In the genomic region with DNA sequence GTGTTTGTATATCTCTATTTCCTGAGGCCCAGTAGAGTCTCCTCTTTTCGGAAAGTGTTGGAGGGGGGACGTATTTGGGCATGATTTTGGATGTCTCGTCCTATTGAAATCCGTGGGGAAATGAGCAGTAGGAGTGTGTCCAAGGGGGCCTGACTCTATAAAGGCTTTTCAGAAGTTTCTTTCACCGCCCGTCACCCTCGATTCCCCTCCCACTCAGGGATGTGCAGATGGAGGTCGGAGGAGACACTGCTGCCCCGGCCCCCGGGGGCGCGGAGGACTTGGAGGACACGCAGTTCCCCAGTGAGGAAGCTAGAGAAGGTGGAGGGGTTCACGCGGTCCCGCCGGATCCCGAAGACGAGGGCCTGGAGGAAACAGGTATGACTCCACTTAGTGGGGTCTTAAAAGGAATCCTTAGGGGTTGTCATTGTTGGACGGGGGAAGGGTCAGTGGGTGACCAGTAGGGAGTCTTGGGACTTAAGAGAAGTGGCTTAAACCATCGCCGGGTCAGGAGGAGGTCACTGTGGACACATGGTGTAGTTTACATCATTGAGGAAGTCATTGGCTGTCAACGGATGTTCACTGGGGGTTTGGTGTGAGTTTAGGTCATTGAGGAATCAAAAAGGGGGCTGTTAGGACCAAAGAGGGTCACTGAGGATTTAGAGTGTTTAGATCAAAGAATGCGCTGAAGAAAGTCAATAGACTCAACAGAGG, we compare ENCODE assay signal across 1 cellular context.
TF ChIP-seq lines count a peak whose summit lies in the region.

No MANE protein-coding gene starts in this region.

TF ChIP-seq in HepG2, 621 proteins besides CTCF, POLR2A, EP300 and RAD21 (continued from another document):
- TF ChIP-seq, protein P1, sequence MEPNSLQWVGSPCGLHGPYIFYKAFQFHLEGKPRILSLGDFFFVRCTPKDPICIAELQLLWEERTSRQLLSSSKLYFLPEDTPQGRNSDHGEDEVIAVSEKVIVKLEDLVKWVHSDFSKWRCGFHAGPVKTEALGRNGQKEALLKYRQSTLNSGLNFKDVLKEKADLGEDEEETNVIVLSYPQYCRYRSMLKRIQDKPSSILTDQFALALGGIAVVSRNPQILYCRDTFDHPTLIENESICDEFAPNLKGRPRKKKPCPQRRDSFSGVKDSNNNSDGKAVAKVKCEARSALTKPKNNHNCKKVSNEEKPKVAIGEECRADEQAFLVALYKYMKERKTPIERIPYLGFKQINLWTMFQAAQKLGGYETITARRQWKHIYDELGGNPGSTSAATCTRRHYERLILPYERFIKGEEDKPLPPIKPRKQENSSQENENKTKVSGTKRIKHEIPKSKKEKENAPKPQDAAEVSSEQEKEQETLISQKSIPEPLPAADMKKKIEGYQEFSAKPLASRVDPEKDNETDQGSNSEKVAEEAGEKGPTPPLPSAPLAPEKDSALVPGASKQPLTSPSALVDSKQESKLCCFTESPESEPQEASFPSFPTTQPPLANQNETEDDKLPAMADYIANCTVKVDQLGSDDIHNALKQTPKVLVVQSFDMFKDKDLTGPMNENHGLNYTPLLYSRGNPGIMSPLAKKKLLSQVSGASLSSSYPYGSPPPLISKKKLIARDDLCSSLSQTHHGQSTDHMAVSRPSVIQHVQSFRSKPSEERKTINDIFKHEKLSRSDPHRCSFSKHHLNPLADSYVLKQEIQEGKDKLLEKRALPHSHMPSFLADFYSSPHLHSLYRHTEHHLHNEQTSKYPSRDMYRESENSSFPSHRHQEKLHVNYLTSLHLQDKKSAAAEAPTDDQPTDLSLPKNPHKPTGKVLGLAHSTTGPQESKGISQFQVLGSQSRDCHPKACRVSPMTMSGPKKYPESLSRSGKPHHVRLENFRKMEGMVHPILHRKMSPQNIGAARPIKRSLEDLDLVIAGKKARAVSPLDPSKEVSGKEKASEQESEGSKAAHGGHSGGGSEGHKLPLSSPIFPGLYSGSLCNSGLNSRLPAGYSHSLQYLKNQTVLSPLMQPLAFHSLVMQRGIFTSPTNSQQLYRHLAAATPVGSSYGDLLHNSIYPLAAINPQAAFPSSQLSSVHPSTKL (CRISPR knock-in tag; IDR thresholded peaks at IDR 0.05): no peak
- TF ChIP-seq PHF20 (CRISPR knock-in tag; IDR thresholded peaks at IDR 0.05) (0 out of 2 replicates have a peak, but pooled peaks have one; percentile 63), ZNF646 (CRISPR knock-in tag; IDR thresholded peaks at IDR 0.05) (no peak), DNMT3B (CRISPR knock-in tag; conservative IDR thresholded peaks at IDR 0.05) (peak; percentile 53; the same call in 1 of the 2 replicates), ZBTB1 (CRISPR knock-in tag; IDR thresholded peaks at IDR 0.05; ENCODE audit: borderline replicate concordance) (no peak), MTA1 (CRISPR knock-in tag; IDR thresholded peaks at IDR 0.05; ENCODE audit: borderline replicate concordance) (no peak), AHR (CRISPR knock-in tag; IDR thresholded peaks at IDR 0.05) (no peak), XBP1 (CRISPR knock-in tag; IDR thresholded peaks at IDR 0.05) (no peak), AGO2 (optimal IDR thresholded peaks at IDR 0.05; ENCODE audit: low read depth, low read length) (no peak), SRY (CRISPR knock-in tag; IDR thresholded peaks at IDR 0.05) (peak; percentile 65; the same call in 1 of the 2 replicates), YY1 (IDR thresholded peaks at IDR 0.05; ENCODE audit: insufficient read depth, insufficient replicate concordance, low read depth, low read length) (no peak), ZMYM2 (CRISPR knock-in tag; IDR thresholded peaks at IDR 0.05) (no peak), PRDM4 (CRISPR knock-in tag; IDR thresholded peaks at IDR 0.05; ENCODE audit: borderline replicate concordance) (no peak), KDM5B (CRISPR knock-in tag; IDR thresholded peaks at IDR 0.05; ENCODE audit: borderline replicate concordance) (no peak), ASH2L (IDR thresholded peaks at IDR 0.05; ENCODE audit: insufficient read length, low read depth, low read length) (peak; percentile 51), ZNF280D (CRISPR knock-in tag; IDR thresholded peaks at IDR 0.05) (0 out of 2 replicates have a peak, but pooled peaks have one; percentile 30), SP140L (CRISPR knock-in tag; IDR thresholded peaks at IDR 0.05; ENCODE audit: borderline replicate concordance) (no peak)
- TF ChIP-seq, protein P2, sequence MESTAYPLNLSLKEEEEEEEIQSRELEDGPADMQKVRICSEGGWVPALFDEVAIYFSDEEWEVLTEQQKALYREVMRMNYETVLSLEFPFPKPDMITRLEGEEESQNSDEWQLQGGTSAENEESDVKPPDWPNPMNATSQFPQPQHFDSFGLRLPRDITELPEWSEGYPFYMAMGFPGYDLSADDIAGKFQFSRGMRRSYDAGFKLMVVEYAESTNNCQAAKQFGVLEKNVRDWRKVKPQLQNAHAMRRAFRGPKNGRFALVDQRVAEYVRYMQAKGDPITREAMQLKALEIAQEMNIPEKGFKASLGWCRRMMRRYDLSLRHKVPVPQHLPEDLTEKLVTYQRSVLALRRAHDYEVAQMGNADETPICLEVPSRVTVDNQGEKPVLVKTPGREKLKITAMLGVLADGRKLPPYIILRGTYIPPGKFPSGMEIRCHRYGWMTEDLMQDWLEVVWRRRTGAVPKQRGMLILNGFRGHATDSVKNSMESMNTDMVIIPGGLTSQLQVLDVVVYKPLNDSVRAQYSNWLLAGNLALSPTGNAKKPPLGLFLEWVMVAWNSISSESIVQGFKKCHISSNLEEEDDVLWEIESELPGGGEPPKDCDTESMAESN (CRISPR knock-in tag; conservative IDR thresholded peaks at IDR 0.05): 0 out of 2 replicates have a peak, but pooled peaks have one; percentile 10
- TF ChIP-seq, protein P3, sequence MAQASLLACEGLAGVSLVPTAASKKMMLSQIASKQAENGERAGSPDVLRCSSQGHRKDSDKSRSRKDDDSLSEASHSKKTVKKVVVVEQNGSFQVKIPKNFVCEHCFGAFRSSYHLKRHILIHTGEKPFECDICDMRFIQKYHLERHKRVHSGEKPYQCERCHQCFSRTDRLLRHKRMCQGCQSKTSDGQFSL (CRISPR knock-in tag; IDR thresholded peaks at IDR 0.05): 0 out of 2 replicates have a peak, but pooled peaks have one; percentile 16
